ENCODE assay signal across 8 cellular contexts in the genomic region with DNA sequence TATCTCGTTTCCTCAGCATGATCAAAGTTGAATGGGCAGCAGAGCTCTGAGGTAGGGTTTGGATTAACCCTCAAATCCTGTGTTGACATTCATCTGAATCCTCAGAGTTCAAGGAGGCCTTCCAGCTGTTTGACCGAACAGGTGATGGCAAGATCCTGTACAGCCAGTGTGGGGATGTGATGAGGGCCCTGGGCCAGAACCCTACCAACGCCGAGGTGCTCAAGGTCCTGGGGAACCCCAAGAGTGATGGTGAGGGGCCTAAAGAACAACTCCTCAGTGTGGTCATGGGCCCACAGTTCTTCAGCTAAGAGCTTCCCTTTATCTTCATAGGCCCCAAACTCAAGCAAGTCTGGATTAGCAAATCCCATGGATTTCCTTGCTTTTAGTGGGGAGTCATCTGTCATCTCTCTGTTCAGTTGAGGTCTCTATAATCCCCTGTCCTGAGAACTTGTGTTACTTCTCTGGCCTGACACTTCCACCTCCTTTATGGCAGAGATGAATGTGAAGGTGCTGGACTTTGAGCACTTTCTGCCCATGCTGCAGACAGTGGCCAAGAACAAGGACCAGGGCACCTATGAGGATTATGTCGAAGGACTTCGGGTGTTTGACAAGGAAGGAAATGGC. TPM values are rescaled to one million over a fixed set of nuclear protein-coding genes. Genes with fewer than 3 reads are reported as not detected.
DNase-seq lines count a peak whose midpoint lies in the region; ATAC-seq and TF ChIP-seq lines count a peak whose summit lies in the region.

No MANE protein-coding gene starts in this region.

- no peak for ATAC-seq in heart left ventricle
- no peak for ATAC-seq in left ventricle myocardium superior
- no peak for ATAC-seq in omental fat pad (ENCODE audit: low FRiP score)

- peak overlapping the region; percentile 100 for H3K27ac Mint-ChIP-seq in MCF 10A (ENCODE audit: low read depth, unreplicated experiment)

- H3K18ac ChIP-seq in mesendoderm (ENCODE audit: low read length): no peak overlapping the region

- H3K79me1 ChIP-seq in mesendoderm (ENCODE audit: low read length): peaks cover 10% of the 10 kb centered on the region

- intact Hi-C loops in heart left ventricle (cut with DNase I) (loop anchor here in 9 of 10 donors (2.0 to 5.0 kb wide), 5 partner anchors 29 to 42 kb away; partner anchors contain the start of genes ZC3H10 (in 6 of the 9), RPL41 (in 3 of the 9) and SMARCC2 (in 1 of the 9)), left ventricle myocardium superior (cut with micrococcal nuclease) (no loop called here), MCF 10A (cut with micrococcal nuclease) (no loop called here)

- H3K4me1 ChIP-seq in heart left ventricle (peaks cover 4 to 45% (median 34%) of the 10 kb centered on the region in 12 donors), mesendoderm (ENCODE audit: control insufficient read depth, low read depth, low read length) (peaks cover 17% of the 10 kb centered on the region), urinary bladder (ENCODE audit: insufficient read depth) (no peaks in the 10 kb centered on the region)

- POLR2A ChIA-PET in MCF 10A (lab: Yijun Ruan, JAX): interaction anchor here (0.6 to 7.6 kb wide), 22 partner anchors 10 to 475 kb away, joined by 3 to 146 read pairs (median 6); partner anchors contain the start of genes CNPY2, COQ10A, ESYT1 and PA2G4

- peak overlapping the region; percentile 100 for H3K56ac ChIP-seq in mesendoderm (ENCODE audit: low read length)

- H3K27ac ChIP-seq in heart left ventricle: peak overlapping the region; percentile 92 to 99 (median 98)
- H3K27ac ChIP-seq in mesendoderm (ENCODE audit: low read depth, low read length): no peak overlapping the region
- H3K27ac ChIP-seq in urinary bladder (ENCODE audit: low read depth): peak overlapping the region; percentile 100

- H3K4me3 ChIP-seq in heart left ventricle: peak overlapping the region; percentile 62 to 98 (median 90)
- peak overlapping the region; percentile 99 for H3K4me3 ChIP-seq in mesendoderm (ENCODE audit: low read length)
- H3K4me3 ChIP-seq in urinary bladder (ENCODE audit: low read depth, low read length): peak overlapping the region; percentile 68

- no peak overlapping the region for H2AK5ac ChIP-seq in mesendoderm (ENCODE audit: low read length)

- H3K9me3 ChIP-seq in heart left ventricle: no peaks in the 10 kb centered on the region

- no peaks in the 10 kb centered on the region for H3K27me3 Mint-ChIP-seq in MCF 10A (ENCODE audit: insufficient read depth, unreplicated experiment)

- H3K9ac ChIP-seq in mesendoderm (ENCODE audit: low read length): peak overlapping the region; percentile 100

- H4K8ac ChIP-seq in mesendoderm (ENCODE audit: low read depth, low read length): no peak overlapping the region

- peaks cover 79% of the 10 kb centered on the region for H3K36me3 Mint-ChIP-seq in MCF 10A (ENCODE audit: insufficient read depth, unreplicated experiment)

- no peaks in the 10 kb centered on the region for H3K9me3 Mint-ChIP-seq in MCF 10A (ENCODE audit: unreplicated experiment)

- 3 to 11% (median 6%) methylated on average over 6 of the region's 6 CpGs for WGBS in heart left ventricle, 4 donors
- no CpG with 5 or more reads among the region's 6 CpGs for whole genome bisulfite sequencing in mesendoderm (ENCODE audit: extremely low coverage, insufficient coverage, low lambda C conversion rate)
- 15% methylated on average over 6 of the region's 6 CpGs for WGBS in urinary bladder

- peaks cover 28% of the 10 kb centered on the region for H3K79me2 ChIP-seq in mesendoderm (ENCODE audit: control insufficient read depth, insufficient read depth, low read length)

- CTCF ChIA-PET in MCF 10A (lab: Yijun Ruan, JAX): interaction anchor here (0.5 to 6.1 kb wide), 8 partner anchors 12 to 1549 kb away, joined by 3 to 36 read pairs (median 6); partner anchors contain the start of genes SMARCC2 and ZC3H10

- TF ChIP-seq POLR2A in heart left ventricle (IDR thresholded peaks at IDR 0.05): no peak

- TF ChIP-seq CTCF in heart left ventricle (IDR thresholded peaks at IDR 0.05): no peak
- TF ChIP-seq CTCF in MCF 10A (IDR thresholded peaks at IDR 0.05; ENCODE audit: unreplicated experiment): no peak
- no peak for TF ChIP-seq CTCF in omental fat pad (IDR thresholded peaks at IDR 0.05)

- no peak overlapping the region for H2BK120ac ChIP-seq in mesendoderm (ENCODE audit: low read depth, low read length)

- H2BK5ac ChIP-seq in mesendoderm (ENCODE audit: low read length): no peak overlapping the region

- no TSS peak for BruUV-seq in MCF 10A (replicated peaks; lab: Mats Ljungman, UMichigan)

- H3K27me3 ChIP-seq in heart left ventricle (no peaks in the 10 kb centered on the region), mesendoderm (ENCODE audit: insufficient read depth, low read length, poor library complexity) (no peaks in the 10 kb centered on the region)

- peak overlapping the region; percentile 97 for H3K4me3 Mint-ChIP-seq in MCF 10A (ENCODE audit: unreplicated experiment)

- no peak for DNase-seq in heart left ventricle
- no peak for DNase-seq in left ventricle myocardium superior
- DNase-seq in MCF 10A (ENCODE audit: unreplicated experiment): no peak
- DNase-seq in mesendoderm: no peak
- DNase-seq in DMS79 treated with DMSO at 0.1 percent for 48 hours (lab: John Stamatoyannopoulos, UW): no peak
- no peak for DNase-seq in activated effector memory CD4-positive, alpha-beta T cell treated with anti-CD3 and anti-CD28 coated beads, Interleukin-2, amount 50 U/mL, for 16 hours
- DNase-seq in omental fat pad (ENCODE audit: low spot score): no peak

- H3K4me2 ChIP-seq in mesendoderm (ENCODE audit: low read length): peak overlapping the region; percentile 95

- peaks cover 26% of the 10 kb centered on the region for H3K4me1 Mint-ChIP-seq in MCF 10A (ENCODE audit: insufficient read depth, unreplicated experiment)

- H3K23ac ChIP-seq in mesendoderm (ENCODE audit: low read length): no peak overlapping the region

- H3K4ac ChIP-seq in mesendoderm (ENCODE audit: low read depth, low read length): no peak overlapping the region

- H3K36me3 ChIP-seq in heart left ventricle (peaks cover 0 to 55% (median 53%) of the 10 kb centered on the region in 9 donors), mesendoderm (ENCODE audit: control insufficient read depth, insufficient read depth, low read length) (peaks cover 14% of the 10 kb centered on the region), urinary bladder (ENCODE audit: insufficient read depth) (peaks cover 6% of the 10 kb centered on the region)

- no peak overlapping the region for H2BK15ac ChIP-seq in mesendoderm (replicated peaks; ENCODE audit: low read depth)

- no peak overlapping the region for H4K5ac ChIP-seq in mesendoderm (ENCODE audit: low read length)

RNA-seq across cellular contexts. Expression of gene MYL6, which starts 1.4 kb away (rescaled TPM):
- total RNA-seq in heart left ventricle: 100 to 1,000 TPM; 355 to 949 (median 613) TPM
- polyA plus RNA-seq in heart left ventricle: 1,000 to 10,000 TPM in 1 of 2 donors, 100 to 1,000 TPM in 1; 745 to 1,383 TPM
- 546 TPM for total RNA-seq in left ventricle myocardium superior
- total RNA-seq in MCF 10A (2022): 716 and 997 TPM in 2 replicates
- polyA plus RNA-seq in mesendoderm (2013, experiment 1 of 2): 1,964 TPM
- polyA plus RNA-seq in mesendoderm (2013, experiment 2 of 2): 1,941 TPM
- total RNA-seq in urinary bladder: 2,133 TPM
- 7,162 TPM for polyA plus RNA-seq in urinary bladder
- 1,000 to 10,000 TPM; 2,379 to 4,265 (median 3,293) TPM for total RNA-seq in omental fat pad

RNA-seq across cellular contexts. Expression of gene MYL6B, which starts 7.2 kb away (rescaled TPM):
- total RNA-seq in heart left ventricle (10 to 100 TPM; 30.1 to 55.2 (median 41.1) TPM), left ventricle myocardium superior (41.4 TPM), MCF 10A (2022) (46.0 and 58.0 TPM in 2 replicates), urinary bladder (65.3 TPM), omental fat pad (10 to 100 TPM; 25.8 to 42.4 (median 31.8) TPM)
- polyA plus RNA-seq in heart left ventricle (10 to 100 TPM; 27.5 to 65.9 TPM), urinary bladder (32.4 TPM)
- polyA plus RNA-seq in mesendoderm (2013, experiment 1 of 2): 121 TPM
- polyA plus RNA-seq in mesendoderm (2013, experiment 2 of 2): 137 TPM

RNA-seq across cellular contexts. Expression of gene SMARCC2, which starts 29.7 kb away (rescaled TPM):
- 10 to 100 TPM; 48.6 to 83.5 (median 66.2) TPM for total RNA-seq in heart left ventricle
- 10 to 100 TPM; 21.4 to 27.6 TPM for polyA plus RNA-seq in heart left ventricle
- 81.4 TPM for total RNA-seq in left ventricle myocardium superior
- 52.1 and 57.0 TPM in 2 replicates for total RNA-seq in MCF 10A (2022)
- polyA plus RNA-seq in mesendoderm (2013, experiment 1 of 2): 28.6 TPM
- polyA plus RNA-seq in mesendoderm (2013, experiment 2 of 2): 30.8 TPM
- total RNA-seq in urinary bladder: 51.1 TPM
- 68.8 TPM for polyA plus RNA-seq in urinary bladder
- 100 to 1,000 TPM in 1 of 4 donors, 10 to 100 TPM in 3; 65.5 to 101 (median 82.1) TPM for total RNA-seq in omental fat pad

RNA-seq across cellular contexts. Expression of gene ESYT1, which starts 31.5 kb away (rescaled TPM):
- 10 to 100 TPM; 26.8 to 81.1 (median 43.4) TPM for total RNA-seq in heart left ventricle
- 10 to 100 TPM; 17.0 to 67.3 TPM for polyA plus RNA-seq in heart left ventricle
- 28.0 TPM for total RNA-seq in left ventricle myocardium superior
- 111 and 123 TPM in 2 replicates for total RNA-seq in MCF 10A (2022)
- 55.9 TPM for polyA plus RNA-seq in mesendoderm (2013, experiment 1 of 2)
- polyA plus RNA-seq in mesendoderm (2013, experiment 2 of 2): 55.7 TPM
- 85.1 TPM for total RNA-seq in urinary bladder
- polyA plus RNA-seq in urinary bladder: 116 TPM
- 100 to 1,000 TPM; 129 to 447 (median 345) TPM for total RNA-seq in omental fat pad

RNA-seq across cellular contexts. Expression of gene ZC3H10, which starts 41.5 kb away (rescaled TPM):
- total RNA-seq in heart left ventricle (1 to 10 TPM; 2.7 to 6.4 (median 4.9) TPM), left ventricle myocardium superior (5.5 TPM), MCF 10A (2022) (2.8 and 3.5 TPM in 2 replicates), urinary bladder (4.6 TPM), omental fat pad (1 to 10 TPM; 3.5 to 5.5 (median 4.9) TPM)
- polyA plus RNA-seq in heart left ventricle (1 to 10 TPM; 3.5 to 3.9 TPM), urinary bladder (4.9 TPM)
- 2.1 TPM for polyA plus RNA-seq in mesendoderm (2013, experiment 1 of 2)
- polyA plus RNA-seq in mesendoderm (2013, experiment 2 of 2): 2.1 TPM

Comparison
In these comparisons a context has a peak if more than half of its experiments do, and no peak if none do; other contexts are left out.
1. intact Hi-C loops: an anchor here in heart left ventricle (2.0 to 5.0 kb wide); none called in left ventricle myocardium superior and MCF 10A.